Comparison of ENCODE assay signal across 1 cellular context in genomic region chr9:68492801-68493200, GRCh38.
TF ChIP-seq lines count a peak whose summit lies in the region.

No MANE protein-coding gene starts in this region.

TF ChIP-seq in IMR-90, 13 proteins besides CTCF, POLR2A, EP300 and RAD21:
- TF ChIP-seq MAZ (IDR thresholded peaks at IDR 0.05; ENCODE audit: borderline replicate concordance, low read depth, low read length) (no peak), RCOR1 (IDR thresholded peaks at IDR 0.05; ENCODE audit: insufficient replicate concordance, low read length) (no peak), CHD1 (IDR thresholded peaks at IDR 0.05; ENCODE audit: low read depth, low read length) (no peak), RFX5 (IDR thresholded peaks at IDR 0.05; ENCODE audit: low read depth, low read length) (no peak), SMC3 (IDR thresholded peaks at IDR 0.05; ENCODE audit: low read depth, low read length) (no peak), BHLHE40 (IDR thresholded peaks at IDR 0.05; ENCODE audit: low read depth, low read length) (no peak), NFE2L2 (IDR thresholded peaks at IDR 0.05; ENCODE audit: low read depth, low read length) (no peak)
